Comparison of ENCODE assay signal across 16 cellular contexts in genomic region chr14:79658224-79658623, GRCh38.
DNase-seq lines count a peak whose midpoint lies in the region; ATAC-seq lines count a peak whose summit lies in the region.
"Had no signal": no experiment of that assay in that cellular context is flagged by ENCODE, and none has a peak within 500 bp of the region (broad histone marks: within the 10 kb centered on the region; RNA-seq: fewer than 3 reads in every experiment).

No MANE protein-coding gene starts in this region.

- H3K36me3 ChIP-seq in H7 (replicated peaks; ENCODE audit: control insufficient read depth, insufficient read depth, low read length) = no peaks in the 10 kb centered on the region
- H3K36me3 ChIP-seq: SJSA1 had no signal

- ATAC-seq in GM19452 (IDR thresholded peaks at IDR 0.05; ENCODE audit: unreplicated experiment) = no peak
- ATAC-seq: Right ventricle myocardium inferior had no signal

- no peak overlapping the region for H3K4me3 ChIP-seq in H7 (ENCODE audit: insufficient read depth, low read depth, low read length)
- H3K4me3 ChIP-seq: SJSA1 had no signal

- DNase-seq in NCI-H82 (lab: John Stamatoyannopoulos, UW) (peak; percentile 40), NCI-H82 treated with DMSO at 0.1 percent for 48 hours (lab: John Stamatoyannopoulos, UW; ENCODE audit: unreplicated experiment) (no peak), NCI-H2171 treated with DMSO at 0.1 percent for 48 hours (lab: John Stamatoyannopoulos, UW) (peak; percentile 64), globus pallidus (ENCODE audit: low spot score) (peak; percentile 41), H7 (no peak), ureter (ENCODE audit: low spot score) (no peak)
- DNase-seq: CD4-positive, CD25-positive, alpha-beta regulatory T cell; MV-4-11; NCI-H1105 treated with DMSO at 0.1 percent for 48 hours; NCI-H187 treated with DMSO at 0.1 percent for 48 hours; NCI-H2107; NCI-H774; T-helper 9 cell had no signal

- no peaks in the 10 kb centered on the region for H3K27me3 ChIP-seq in H7 (ENCODE audit: control insufficient read depth, insufficient read depth, low read length)
- H3K27me3 ChIP-seq: SJSA1 had no signal

Comparison
In these comparisons a context has a peak if more than half of its experiments do, and no peak if none do; other contexts are left out.
1. DNase-seq: peak in NCI-H82 (single experiment), NCI-H2171 treated with DMSO at 0.1 percent for 48 hours (single experiment) and globus pallidus (single experiment); none in NCI-H82 treated with DMSO at 0.1 percent for 48 hours (single experiment), H7 (single experiment) and ureter (single experiment).